ENCODE assay signal across 15 cellular contexts in the genomic region with DNA sequence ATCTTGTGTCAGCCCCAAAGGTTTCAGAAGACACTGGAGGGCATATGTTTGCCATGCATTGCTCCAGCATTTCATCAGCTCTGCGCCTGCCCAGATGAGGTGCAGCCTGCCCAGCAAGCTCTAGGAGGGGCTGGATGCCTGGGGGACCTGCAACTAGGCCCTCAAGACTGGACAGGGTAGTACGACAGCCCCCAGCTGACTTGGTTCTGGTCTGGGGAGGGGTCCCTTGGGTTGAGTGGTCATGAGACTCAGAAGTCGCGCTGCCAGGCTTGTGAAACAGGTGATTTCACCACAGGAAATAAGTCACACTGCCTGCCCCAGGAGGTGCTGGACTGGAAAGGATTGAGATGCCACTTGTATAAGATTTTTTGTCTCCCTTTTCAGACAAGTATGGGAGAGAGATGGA. TPM values are rescaled to one million over a fixed set of nuclear protein-coding genes. Genes with fewer than 3 reads are reported as not detected.
A peak's percentile ranks its signal among the peaks of the same experiment; 100 is the strongest.
DNase-seq lines count a peak whose midpoint lies in the region; ATAC-seq and TF ChIP-seq lines count a peak whose summit lies in the region.
"Had no signal": no experiment of that assay in that cellular context is flagged by ENCODE, and none has a peak within 500 bp of the region (broad histone marks: within the 10 kb centered on the region; RNA-seq: fewer than 3 reads in every experiment).

No MANE protein-coding gene starts in this region.

- no peak overlapping the region for H3K4me3 ChIP-seq in Panc1 (ENCODE audit: low read depth in 2 of 2, low read length in 2 of 2)
- no peak overlapping the region for H3K4me3 ChIP-seq in endodermal cell (ENCODE audit: low read length)
- H3K4me3 ChIP-seq: cardiac muscle cell, heart right ventricle, vagina had no signal

- WGBS in endodermal cell (ENCODE audit: insufficient coverage in 1 of 2, insufficient read length in 1 of 2), 2 experiments: 94 to 95% methylated on average over 4 of the region's 4 CpGs

- in situ Hi-C loops in Panc1 (cut with HindIII; ENCODE audit: low pct_unique_long_range_greater_than_20kb, low sequenced_read_pairs): no loop called here

- no peak for ATAC-seq in Panc1
- ATAC-seq in sciatic nerve: peak; percentile 9
- no peak for ATAC-seq in omental fat pad (ENCODE audit: low FRiP score)

- BruUV-seq in Panc1 (replicated peaks; lab: Mats Ljungman, UMichigan): no TSS peak

- peaks cover 35% of the 10 kb centered on the region for H3K4me1 ChIP-seq in Panc1 (ENCODE audit: control insufficient read depth, insufficient read depth, low read length)
- no peaks in the 10 kb centered on the region for H3K4me1 ChIP-seq in endodermal cell (ENCODE audit: control insufficient read depth, insufficient read depth, low read length)

- DNase-seq in activated CD4-positive, alpha-beta T cell treated with anti-CD3 and anti-CD28 coated beads, Interleukin-2, amount 10 ng/mL, durations not matched to agents 7 days and 5 days: no peak
- no peak for DNase-seq in activated CD4-positive, alpha-beta T cell treated with anti-CD3 and anti-CD28 coated beads for 48 hours
- DNase-seq in Panc1 (ENCODE audit: low read depth, low spot score) (no peak), endodermal cell (peak; percentile 54), sciatic nerve (ENCODE audit: low spot score) (peak; percentile 59), omental fat pad (ENCODE audit: low spot score) (no peak), NCI-H2227 treated with DMSO at 0.1 percent for 48 hours (lab: John Stamatoyannopoulos, UW) (no peak), iPS-NIHi11 (ENCODE audit: low spot score) (no peak)
- DNase-seq: activated CD4-positive, alpha-beta T cell treated with anti-CD3 and anti-CD28 coated beads, Interleukin-2, amount 50 U/mL, for 4 hours; heart right ventricle; NCI-H1417 treated with DMSO at 0.1 percent for 48 hours had no signal

- H3K9ac ChIP-seq in endodermal cell (ENCODE audit: extremely low read depth, low read length, poor library complexity, severe bottlenecking): no peak overlapping the region

- H3K27me3 ChIP-seq in Panc1 (ENCODE audit: control insufficient read depth, insufficient read depth, low read length) (no peaks in the 10 kb centered on the region), endodermal cell (ENCODE audit: control insufficient read depth, insufficient read depth, low read length, poor library complexity, severe bottlenecking) (no peaks in the 10 kb centered on the region)
- H3K27me3 ChIP-seq: cardiac muscle cell, vagina had no signal

- H3K27ac ChIP-seq in Panc1 (ENCODE audit: low read length) (peak overlapping the region; percentile 57; the same call in 1 of the 2 replicates), endodermal cell (ENCODE audit: low read depth, low read length) (no peak overlapping the region)
- H3K27ac ChIP-seq: cardiac muscle cell, vagina had no signal

- H3K27me3 Mint-ChIP-seq in activated CD4-positive, alpha-beta T cell treated with anti-CD3 and anti-CD28 coated beads, Interleukin-2, amount 10 ng/mL, durations not matched to agents 7 days and 5 days: no peaks in the 10 kb centered on the region
- peaks cover 4% of the 10 kb centered on the region for H3K27me3 Mint-ChIP-seq in endodermal cell (ENCODE audit: insufficient read depth)

- CTCF ChIA-PET in activated CD4-positive, alpha-beta T cell treated with anti-CD3 and anti-CD28 coated beads, Interleukin-2, amount 10 ng/mL, durations not matched to agents 7 days and 5 days (lab: Charles Lee): interaction anchor here (0.6 to 1.9 kb wide), 5 partner anchors 15 to 1055 kb away, joined by 3 to 7 read pairs (median 3); no protein-coding TSS in a partner anchor
- CTCF ChIA-PET in Panc1 (lab: Charles Lee): no interaction called here

- peak overlapping the region; percentile 43 for H3K27ac Mint-ChIP-seq in activated CD4-positive, alpha-beta T cell treated with anti-CD3 and anti-CD28 coated beads, Interleukin-2, amount 10 ng/mL, durations not matched to agents 7 days and 5 days
- H3K27ac Mint-ChIP-seq in endodermal cell: no peak overlapping the region
- H3K27ac Mint-ChIP-seq: nephron had no signal

- H3K9me3 ChIP-seq in Panc1 (ENCODE audit: control insufficient read depth, insufficient read depth, low read depth, low read length) (no peaks in the 10 kb centered on the region), endodermal cell (ENCODE audit: control insufficient read depth, low read length) (no peaks in the 10 kb centered on the region)
- H3K9me3 ChIP-seq: heart right ventricle, vagina had no signal

- TF ChIP-seq CTCF in Panc1 (IDR thresholded peaks at IDR 0.05): no peak
- TF ChIP-seq CTCF in endodermal cell (conservative IDR thresholded peaks at IDR 0.05): no peak
- TF ChIP-seq CTCF in omental fat pad (IDR thresholded peaks at IDR 0.05): no peak

- no peaks in the 10 kb centered on the region for H3K9me3 Mint-ChIP-seq in activated CD4-positive, alpha-beta T cell treated with anti-CD3 and anti-CD28 coated beads, Interleukin-2, amount 10 ng/mL, durations not matched to agents 7 days and 5 days
- no peaks in the 10 kb centered on the region for H3K9me3 Mint-ChIP-seq in endodermal cell
- H3K9me3 Mint-ChIP-seq: nephron had no signal

- POLR2A ChIA-PET in activated CD4-positive, alpha-beta T cell treated with anti-CD3 and anti-CD28 coated beads, Interleukin-2, amount 10 ng/mL, durations not matched to agents 7 days and 5 days (lab: Charles Lee): no interaction called here
- POLR2A ChIA-PET in Panc1 (lab: Charles Lee): no interaction called here

- H3K4me3 Mint-ChIP-seq in activated CD4-positive, alpha-beta T cell treated with anti-CD3 and anti-CD28 coated beads, Interleukin-2, amount 10 ng/mL, durations not matched to agents 7 days and 5 days: no peak overlapping the region
- no peak overlapping the region for H3K4me3 Mint-ChIP-seq in endodermal cell
- H3K4me3 Mint-ChIP-seq: nephron had no signal

- H3K36me3 Mint-ChIP-seq in activated CD4-positive, alpha-beta T cell treated with anti-CD3 and anti-CD28 coated beads, Interleukin-2, amount 10 ng/mL, durations not matched to agents 7 days and 5 days (ENCODE audit: low read depth): no peaks in the 10 kb centered on the region
- H3K36me3 Mint-ChIP-seq in endodermal cell (ENCODE audit: low read depth): peaks cover 24% of the 10 kb centered on the region

- H3K36me3 ChIP-seq in Panc1 (ENCODE audit: control insufficient read depth, insufficient read depth, low read length) (0 out of 2 replicates have a peak, but pooled peaks cover 2% of the 10 kb centered on the region), endodermal cell (ENCODE audit: control insufficient read depth, insufficient read depth, low read length) (peaks cover 27% of the 10 kb centered on the region)
- H3K36me3 ChIP-seq: cardiac muscle cell had no signal

- intact Hi-C loops in Panc1 (cut with micrococcal nuclease; ENCODE audit: unreplicated experiment) (no loop called here), sciatic nerve (cut with DNase I) (no loop called here)

- peaks cover 36% of the 10 kb centered on the region for H3K4me1 Mint-ChIP-seq in activated CD4-positive, alpha-beta T cell treated with anti-CD3 and anti-CD28 coated beads, Interleukin-2, amount 10 ng/mL, durations not matched to agents 7 days and 5 days
- H3K4me1 Mint-ChIP-seq in endodermal cell: peaks cover 3% of the 10 kb centered on the region
- H3K4me1 Mint-ChIP-seq: nephron had no signal

RNA-seq across cellular contexts. Expression of a gene that starts 23.4 kb away (rescaled TPM):
- under 1 TPM in 1 of 2 experiments, not detected in 1; 0.06 TPM for total RNA-seq in activated CD4-positive, alpha-beta T cell treated with anti-CD3 and anti-CD28 coated beads, Interleukin-2, amount 10 ng/mL, durations not matched to agents 7 days and 5 days
- 0.54 TPM for total RNA-seq in Panc1 (2021; ENCODE audit: unreplicated experiment)
- 0.80 TPM for polyA plus RNA-seq in Panc1 (2012; ENCODE audit: insufficient read length)
- total RNA-seq in endodermal cell: under 1 TPM in 1 of 2 donors, not detected in 1; 0.13 TPM
- polyA plus RNA-seq in endodermal cell (2013, experiment 1 of 2): 0.28 TPM
- polyA plus RNA-seq in endodermal cell (2013, experiment 2 of 2): 0.21 TPM
- total RNA-seq in sciatic nerve: 0.31 TPM
- under 1 TPM in 2 of 4 donors, not detected in 2; 0.19 to 0.48 TPM for total RNA-seq in omental fat pad
- polyA plus RNA-seq: AG04450 had no signal

Comparison
In these comparisons a context has a peak if more than half of its experiments do, and no peak if none do; other contexts are left out.
1. DNase-seq: peak in endodermal cell (single experiment) and sciatic nerve (single experiment); none in activated CD4-positive, alpha-beta T cell treated with anti-CD3 and anti-CD28 coated beads, Interleukin-2, amount 10 ng/mL, durations not matched to agents 7 days and 5 days (single experiment), activated CD4-positive, alpha-beta T cell treated with anti-CD3 and anti-CD28 coated beads for 48 hours (single experiment), Panc1 (single experiment), omental fat pad (single experiment), NCI-H2227 treated with DMSO at 0.1 percent for 48 hours (single experiment) and iPS-NIHi11 (single experiment).